Comparison of ENCODE assay signal across 22 cellular contexts in genomic region chr17:43698678-43699437, GRCh38. TPM values are rescaled to one million over a fixed set of nuclear protein-coding genes. Genes with fewer than 3 reads are reported as not detected.
DNase-seq lines count a peak whose midpoint lies in the region; ATAC-seq, FAIRE-seq and TF ChIP-seq lines count a peak whose summit lies in the region.
"Had no signal": no experiment of that assay in that cellular context is flagged by ENCODE, and none has a peak within 500 bp of the region (broad histone marks: within the 10 kb centered on the region; RNA-seq: fewer than 3 reads in every experiment).

No MANE protein-coding gene starts in this region.

- WGBS in K562 (ENCODE audit: insufficient coverage, low coverage, missing lambda C conversion rate) = 0% methylated on average over 5 of the region's 7 CpGs
- WGBS in mesenchymal stem cell = 79% methylated on average over 7 of the region's 7 CpGs

- intact Hi-C loops in Right ventricle myocardium inferior (cut with DNase I) = loop anchor here (10.0 kb wide), 1 partner anchor 146 kb away; the partner anchor contains the start of gene CD300LG
- intact Hi-C loops in K562 (cut with micrococcal nuclease) = loop anchor here (10.0 kb wide), 1 partner anchor 146 kb away; the partner anchor contains the start of gene CD300LG

- DNase-seq in Right ventricle myocardium inferior (ENCODE audit: missing footprints) = no peak
- DNase-seq in right atrium auricular region (ENCODE audit: low spot score) = no peak
- no peak for DNase-seq in K562 (ENCODE audit: extremely low read depth in 1 of 4, low spot score in 3 of 4)
- no peak for DNase-seq in mesenchymal stem cell
- DNase-seq in NAMALWA (ENCODE audit: low spot score) = no peak
- DNase-seq in GDM1 (lab: John Stamatoyannopoulos, UW) = no peak
- no peak for DNase-seq in NCI-H2107 treated with DMSO at 0.1 percent for 48 hours (lab: John Stamatoyannopoulos, UW; ENCODE audit: unreplicated experiment)
- DNase-seq: CD8-positive, alpha-beta memory T cell; DMS79 treated with DMSO at 0.1 percent for 48 hours; GF-D8; GM23248; MM.1S; NCI-H1105; NCI-H1694; NCI-H446; NCI-H748 treated with DMSO at 0.1 percent for 48 hours had no signal

- no peak overlapping the region for H4K91ac ChIP-seq in mesenchymal stem cell (ENCODE audit: low read length)

- H4K8ac ChIP-seq in mesenchymal stem cell (ENCODE audit: low read length) = no peak overlapping the region

- ATAC-seq in Right ventricle myocardium inferior (peak; percentile 25), K562 (no peak), HG02798 (IDR thresholded peaks at IDR 0.05; ENCODE audit: poor library complexity, unreplicated experiment) (no peak)
- ATAC-seq: HCT116 had no signal

- TF ChIP-seq EP300 in K562 (IDR thresholded peaks at IDR 0.05; ENCODE audit: low read length) = no peak

- TF ChIP-seq POLR2A in K562 (conservative IDR thresholded peaks at IDR 0.05) = no peak

- POLR2A ChIA-PET in K562 (lab: Yijun Ruan, JAX) = interaction anchor here (1.6 kb wide), 1 partner anchor 42 kb away, joined by 4 read pairs; no protein-coding TSS in a partner anchor

- H3K36me3 ChIP-seq in right atrium auricular region = no peaks in the 10 kb centered on the region
- no peaks in the 10 kb centered on the region for H3K36me3 ChIP-seq in K562 (ENCODE audit: control insufficient read depth, insufficient read depth, low read length)
- no peaks in the 10 kb centered on the region for H3K36me3 ChIP-seq in mesenchymal stem cell (ENCODE audit: control insufficient read depth in 1 of 2, insufficient read depth in 2 of 2, low read depth in 1 of 2, low read length in 2 of 2)

- H3K27ac ChIP-seq in right atrium auricular region (no peak overlapping the region), K562 (ENCODE audit: extremely low read depth, low read depth, low read length) (no peak overlapping the region), mesenchymal stem cell (ENCODE audit: low read length, poor library complexity, severe bottlenecking) (no peak overlapping the region)
- H3K27ac ChIP-seq: 22Rv1, GM23248 had no signal

- no peaks in the 10 kb centered on the region for H3K79me2 ChIP-seq in K562 (ENCODE audit: control insufficient read depth, insufficient read depth, low read length)

- H3K23ac ChIP-seq in mesenchymal stem cell (ENCODE audit: low read length in 2 of 2) = no peak overlapping the region

- peak overlapping the region in 1 of 2 experiments; percentile 33 for H2BK12ac ChIP-seq in mesenchymal stem cell (ENCODE audit: low read length in 2 of 2)

- H4K20me1 ChIP-seq in K562 (replicated peaks; ENCODE audit: control insufficient read depth, insufficient read depth, low read length) = no peaks in the 10 kb centered on the region; the same call in 1 of the 2 replicates

- no peak overlapping the region for H3K4me2 ChIP-seq in K562 (ENCODE audit: insufficient read depth, low read length)
- no peak overlapping the region for H3K4me2 ChIP-seq in mesenchymal stem cell (ENCODE audit: low read length, poor library complexity, severe bottlenecking)

- no peak overlapping the region for H3K4ac ChIP-seq in mesenchymal stem cell (ENCODE audit: low read depth in 1 of 2, low read length in 2 of 2)

- H2BK15ac ChIP-seq in mesenchymal stem cell (ENCODE audit: low read depth, poor library complexity, severe bottlenecking) = peak overlapping the region; percentile 13

- CTCF ChIA-PET in K562 (lab: Yijun Ruan, JAX; ENCODE audit: low intra/inter-chr PET ratio) = interaction anchor here (11.2 kb wide), 1 partner anchor 63 kb away, joined by 310 read pairs; the partner anchor contains the start of gene SOST

- in situ Hi-C loops in K562 (cut with MboI) = no loop called here

- H3K18ac ChIP-seq in mesenchymal stem cell (ENCODE audit: low read depth in 1 of 2, low read length in 2 of 2) = no peak overlapping the region

- no peak overlapping the region for H3K4me3 ChIP-seq in right atrium auricular region
- H3K4me3 ChIP-seq in K562 = no peak overlapping the region
- no peak overlapping the region for H3K4me3 ChIP-seq in mesenchymal stem cell (ENCODE audit: insufficient read depth in 1 of 2, low read depth in 1 of 2, low read length in 2 of 2)
- H3K4me3 ChIP-seq: GM23248 had no signal

- no TSS peak for BruUV-seq in K562 (replicated peaks; lab: Mats Ljungman, UMichigan)

- H2AK5ac ChIP-seq in mesenchymal stem cell (ENCODE audit: low read length, severe bottlenecking) = no peak overlapping the region

- no peaks in the 10 kb centered on the region for H3K9me1 ChIP-seq in K562 (ENCODE audit: control insufficient read depth, insufficient read depth, low read length)

- H3K9ac ChIP-seq in K562 (ENCODE audit: insufficient read depth in 1 of 2, low read depth in 2 of 2, low read length in 2 of 2) = no peak overlapping the region
- H3K9ac ChIP-seq in mesenchymal stem cell (ENCODE audit: low read length) = no peak overlapping the region
- H3K9ac ChIP-seq: GM23248 had no signal

- peaks cover 0 to 15% of the 10 kb centered on the region in 2 donors for H3K4me1 ChIP-seq in right atrium auricular region
- peaks cover 0 to 4% of the 10 kb centered on the region in 2 experiments; a peak in 1 of 5 replicates for H3K4me1 ChIP-seq in K562 (replicated peaks in 1 of 2; ENCODE audit: control insufficient read depth in 2 of 2, insufficient read depth in 2 of 2, low read length in 2 of 2)
- peaks cover 9% of the 10 kb centered on the region for H3K4me1 ChIP-seq in mesenchymal stem cell (ENCODE audit: control insufficient read depth, insufficient read depth, low read depth, low read length)

- FAIRE-seq in K562 (lab: Jason Lieb, UNC) = no peak
- FAIRE-seq: D721Med, GM12892 had no signal

- TF ChIP-seq RAD21 in K562 (CRISPR knock-in tag; conservative IDR thresholded peaks at IDR 0.05 in 1 of 2, IDR thresholded peaks at IDR 0.05 in 1 of 2) = no peak

- H3K14ac ChIP-seq in mesenchymal stem cell (ENCODE audit: low read length in 2 of 2) = no peak overlapping the region

- H2BK120ac ChIP-seq in mesenchymal stem cell (ENCODE audit: low read depth, low read length) = no peak overlapping the region

- H3K9me3 ChIP-seq in right atrium auricular region (no peaks in the 10 kb centered on the region), K562 (replicated peaks; ENCODE audit: control insufficient read depth, insufficient read depth, low read depth, low read length) (no peaks in the 10 kb centered on the region), mesenchymal stem cell (ENCODE audit: control insufficient read depth, low read length) (peaks cover 8% of the 10 kb centered on the region)

- H2AFZ ChIP-seq in K562 (ENCODE audit: low read depth, low read length) (no peak overlapping the region), mesenchymal stem cell (ENCODE audit: low read depth, low read length) (no peak overlapping the region)
- H2AFZ ChIP-seq: GM23248 had no signal

- TF ChIP-seq CTCF in right atrium auricular region (IDR thresholded peaks at IDR 0.05) (no peak), K562 (IDR thresholded peaks at IDR 0.05 in 2 of 3, conservative IDR thresholded peaks at IDR 0.05 in 1 of 3; ENCODE audit: insufficient read depth in 2 of 3, low read depth in 1 of 3, low read length in 3 of 3) (no peak)

- H2BK5ac ChIP-seq in mesenchymal stem cell (ENCODE audit: low read depth, low read length, poor library complexity, severe bottlenecking) = no peak overlapping the region

- no peaks in the 10 kb centered on the region for H3K27me3 ChIP-seq in right atrium auricular region
- peaks cover 0 to 45% of the 10 kb centered on the region in 2 experiments; a peak in 2 of 5 replicates for H3K27me3 ChIP-seq in K562 (ENCODE audit: control insufficient read depth in 2 of 2, insufficient read depth in 2 of 2, low read length in 2 of 2)
- H3K27me3 ChIP-seq in mesenchymal stem cell (ENCODE audit: control insufficient read depth in 1 of 2, insufficient read depth in 1 of 2, low read length in 2 of 2) = peaks cover 20 to 22% of the 10 kb centered on the region in 2 experiments

- no peaks in the 10 kb centered on the region for H3K79me1 ChIP-seq in mesenchymal stem cell (replicated peaks; ENCODE audit: low read length, poor library complexity, severe bottlenecking)

RNA-seq across cellular contexts. Expression of gene MEOX1, which starts 37.1 kb away (rescaled TPM):
- total RNA-seq in Right ventricle myocardium inferior = 11.1 TPM
- total RNA-seq in right atrium auricular region = 10 to 100 TPM in 1 of 2 donors, 1 to 10 TPM in 1; 3.9 to 13.8 TPM
- not detected in 2 replicates for total RNA-seq in K562 (2011; cell fraction: chromatin; rRNA removed; ENCODE audit: low replicate concordance)
- total RNA-seq in K562 (2011; cell fraction: nucleolus; rRNA removed) = not detected in 2 replicates
- not detected in 2 replicates for total RNA-seq in K562 (2011; cell fraction: nucleoplasm; rRNA removed)
- total RNA-seq in K562 (2014; rRNA removed) = not detected in 2 replicates
- total RNA-seq in K562 (2014; rRNA removed; fragmentation: Illumina TruSeq; extraction: Trizol) = not detected in 2 replicates
- not detected in 2 replicates for total RNA-seq in K562 (2015; rRNA removed; fragmentation: Illumina TruSeq; extraction: Trizol)
- total RNA-seq in K562 (2021) = not detected in 2 replicates
- polyA plus RNA-seq in K562 (2011; rRNA removed) = not detected in 2 replicates
- not detected in 2 replicates for polyA plus RNA-seq in K562 (2011; cell fraction: cytosol; rRNA removed)
- not detected in 2 replicates for polyA plus RNA-seq in K562 (2011; cell fraction: nucleus; rRNA removed)
- polyA plus RNA-seq in K562 (2012) = not detected in 2 replicates
- polyA plus RNA-seq in K562 (2014; fragmentation: Illumina TruSeq; extraction: Trizol) = not detected in 2 replicates
- polyA plus RNA-seq in K562 (2014; fragmentation: Nextera tagmentation; extraction: Ambion mirVana) = not detected
- not detected in 2 replicates for polyA plus RNA-seq in K562 (2014; rRNA removed)
- not detected in 2 replicates for polyA minus RNA-seq in K562 (2011; rRNA and poly(A)+ RNA removed)
- polyA minus RNA-seq in K562 (2011; cell fraction: cytosol; rRNA and poly(A)+ RNA removed) = not detected in 2 replicates
- polyA minus RNA-seq in K562 (2011; cell fraction: nucleus; rRNA and poly(A)+ RNA removed) = not detected in 2 replicates
- not detected for polyA plus RNA-seq in mesenchymal stem cell (2013, experiment 1 of 2)
- polyA plus RNA-seq in mesenchymal stem cell (2013, experiment 2 of 2) = not detected
- total RNA-seq: GM23248 had no signal
- polyA plus RNA-seq: BJ, GM23248 had no signal

RNA-seq across cellular contexts. Expression of gene SOST, which starts 59.7 kb away (rescaled TPM):
- not detected for total RNA-seq in Right ventricle myocardium inferior
- not detected for total RNA-seq in right atrium auricular region
- not detected in 2 replicates for total RNA-seq in K562 (2011; cell fraction: chromatin; rRNA removed; ENCODE audit: low replicate concordance)
- not detected in 2 replicates for total RNA-seq in K562 (2011; cell fraction: nucleolus; rRNA removed)
- not detected in 2 replicates for total RNA-seq in K562 (2011; cell fraction: nucleoplasm; rRNA removed)
- total RNA-seq in K562 (2014; rRNA removed) = not detected in 2 replicates
- total RNA-seq in K562 (2014; rRNA removed; fragmentation: Illumina TruSeq; extraction: Trizol) = not detected in 2 replicates
- not detected in 2 replicates for total RNA-seq in K562 (2015; rRNA removed; fragmentation: Illumina TruSeq; extraction: Trizol)
- total RNA-seq in K562 (2021) = not detected in 2 replicates
- polyA plus RNA-seq in K562 (2011; rRNA removed) = not detected in 2 replicates
- not detected in 2 replicates for polyA plus RNA-seq in K562 (2011; cell fraction: cytosol; rRNA removed)
- polyA plus RNA-seq in K562 (2011; cell fraction: nucleus; rRNA removed) = not detected in 2 replicates
- polyA plus RNA-seq in K562 (2012) = 0.06 TPM in 1 of 2 replicates, not detected in the other
- not detected in 2 replicates for polyA plus RNA-seq in K562 (2014; fragmentation: Illumina TruSeq; extraction: Trizol)
- polyA plus RNA-seq in K562 (2014; fragmentation: Nextera tagmentation; extraction: Ambion mirVana) = not detected
- not detected in 2 replicates for polyA plus RNA-seq in K562 (2014; rRNA removed)
- not detected in 2 replicates for polyA minus RNA-seq in K562 (2011; rRNA and poly(A)+ RNA removed)
- not detected in 2 replicates for polyA minus RNA-seq in K562 (2011; cell fraction: cytosol; rRNA and poly(A)+ RNA removed)
- not detected in 2 replicates for polyA minus RNA-seq in K562 (2011; cell fraction: nucleus; rRNA and poly(A)+ RNA removed)
- 0.01 TPM for polyA plus RNA-seq in mesenchymal stem cell (2013, experiment 1 of 2)
- polyA plus RNA-seq in mesenchymal stem cell (2013, experiment 2 of 2) = not detected
- total RNA-seq: CD8-positive, alpha-beta memory T cell; GM23248 had no signal
- polyA plus RNA-seq: BJ; CD8-positive, alpha-beta memory T cell; GM23248 had no signal

Comparison
In these comparisons a context has a peak if more than half of its experiments do, and no peak if none do; other contexts are left out.
1. RNA of gene MEOX1, which starts 37.1 kb away (total RNA-seq): 3.9 to 13.8 TPM in right atrium auricular region and 11.1 TPM in Right ventricle myocardium inferior (single experiment); not detected in K562; every median in the first group is over 4 times any median in the second.